ENCODE assay signal across 8 cellular contexts in the genomic region with DNA sequence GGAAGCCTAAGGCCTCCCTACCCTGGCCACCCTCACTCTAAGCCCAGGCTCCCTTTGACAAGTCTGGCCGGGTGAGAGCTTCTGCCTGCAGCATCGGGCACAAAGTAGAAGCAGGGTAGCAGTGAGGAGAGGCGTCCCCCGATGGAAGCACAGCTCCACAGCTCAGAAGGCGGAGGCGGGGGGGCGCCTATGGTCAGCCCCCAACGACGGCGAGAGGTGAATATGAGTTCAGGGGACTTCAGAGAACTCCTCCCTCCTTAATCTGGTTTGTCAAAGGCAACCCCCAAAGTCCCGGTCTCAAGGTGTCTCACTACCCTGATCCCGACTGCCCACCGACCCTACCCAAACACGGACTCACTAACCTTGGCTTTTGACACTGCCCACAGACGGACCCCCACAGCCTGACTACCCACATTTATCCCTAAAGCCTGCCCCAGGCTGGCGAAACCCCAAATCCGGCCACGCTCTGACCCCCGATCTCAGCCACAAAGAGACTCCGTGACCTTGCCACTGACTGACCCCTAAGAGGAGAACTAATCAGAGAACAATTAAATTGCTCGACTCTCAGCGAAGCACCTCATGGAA. TPM values are rescaled to one million over a fixed set of nuclear protein-coding genes. Genes with fewer than 3 reads are reported as not detected.
DNase-seq lines count a peak whose midpoint lies in the region; ATAC-seq, FAIRE-seq and TF ChIP-seq lines count a peak whose summit lies in the region.

No MANE protein-coding gene starts in this region.

- H3K9ac ChIP-seq in PC-3 (ENCODE audit: low read length), result peak overlapping the region; percentile 61
- H3K9ac ChIP-seq in endodermal cell (ENCODE audit: extremely low read depth, low read length, poor library complexity, severe bottlenecking), result peak overlapping the region; percentile 66

- no peak for TF ChIP-seq EP300 in ovary (IDR thresholded peaks at IDR 0.05)

- H3K4me2 ChIP-seq in PC-3 (ENCODE audit: low read length), result peak overlapping the region; percentile 75

- no peaks in the 10 kb centered on the region for H3K27me3 Mint-ChIP-seq in endodermal cell (ENCODE audit: insufficient read depth)

- intact Hi-C loops in PC-3 (cut with micrococcal nuclease) (no loop called here), ovary (cut with DNase I) (no loop called here)

- POLR2A ChIA-PET in PC-3 (lab: Charles Lee; ENCODE audit: unreplicated experiment), result interaction anchor here (0.6 to 1.1 kb wide), 4 partner anchors 10 to 185 kb away, joined by 3 to 8 read pairs (median 4); partner anchors contain the start of gene ZNF436

- no peaks in the 10 kb centered on the region for H3F3A ChIP-seq in PC-3 (ENCODE audit: low read length, unreplicated experiment)

- DNase-seq in DMS53 (lab: John Stamatoyannopoulos, UW) (peak; percentile 44), PC-3 (no peak), endodermal cell (peak; percentile 70), ovary (peak; percentile 32 to 73 (median 62)), HK-2 (ENCODE audit: unreplicated experiment) (no peak), GM12891 (ENCODE audit: insufficient read length, low spot score) (no peak)

- H3K4me1 Mint-ChIP-seq in endodermal cell, result peaks cover 55% of the 10 kb centered on the region

- FAIRE-seq in GM12891 (lab: Jason Lieb, UNC), result no peak

- H3K4me3 ChIP-seq in PC-3 (ENCODE audit: low read length) (peak overlapping the region; percentile 64), endodermal cell (ENCODE audit: low read length) (peak overlapping the region; percentile 80), ovary (peak overlapping the region; percentile 55)

- no peaks in the 10 kb centered on the region for H4K20me1 ChIP-seq in PC-3 (ENCODE audit: low read length)

- peaks cover 41% of the 10 kb centered on the region for H3K4me1 ChIP-seq in PC-3 (ENCODE audit: insufficient read depth, low read length)
- H3K4me1 ChIP-seq in endodermal cell (ENCODE audit: control insufficient read depth, insufficient read depth, low read length), result peaks cover 14% of the 10 kb centered on the region
- peaks cover 9% of the 10 kb centered on the region for H3K4me1 ChIP-seq in ovary (ENCODE audit: insufficient read depth)

- H3K9me3 ChIP-seq in PC-3 (ENCODE audit: low read length), result no peaks in the 10 kb centered on the region
- H3K9me3 ChIP-seq in endodermal cell (ENCODE audit: control insufficient read depth, low read length), result no peaks in the 10 kb centered on the region
- H3K9me3 ChIP-seq in ovary, result no peaks in the 10 kb centered on the region

- WGBS in endodermal cell (ENCODE audit: insufficient coverage in 1 of 2, insufficient read length in 1 of 2), 2 experiments, result 30 to 33% methylated on average over 14 to 22 of the region's 22 CpGs
- 31 to 55% (median 42%) methylated on average over 22 of the region's 22 CpGs for WGBS in ovary, 3 donors

- peak overlapping the region; percentile 96 for H3K27ac Mint-ChIP-seq in endodermal cell

- H2AFZ ChIP-seq in PC-3 (ENCODE audit: low read length), result peak overlapping the region; percentile 62

- ATAC-seq in PC-3 (no peak), HG02623 (IDR thresholded peaks at IDR 0.05; ENCODE audit: unreplicated experiment) (no peak), GM18520 (IDR thresholded peaks at IDR 0.05; ENCODE audit: unreplicated experiment) (no peak)

- H3K27me3 ChIP-seq in PC-3 (ENCODE audit: low read length), result no peaks in the 10 kb centered on the region
- no peaks in the 10 kb centered on the region for H3K27me3 ChIP-seq in endodermal cell (ENCODE audit: control insufficient read depth, insufficient read depth, low read length, poor library complexity, severe bottlenecking)
- no peaks in the 10 kb centered on the region for H3K27me3 ChIP-seq in ovary

- TF ChIP-seq POLR2A in ovary (IDR thresholded peaks at IDR 0.05), result no peak
- TF ChIP-seq POLR2A in GM12891 (IDR thresholded peaks at IDR 0.05; ENCODE audit: low read depth, low read length), result no peak

- no TSS peak for BruUV-seq in PC-3 (replicated peaks; lab: Mats Ljungman, UMichigan)

- no peaks in the 10 kb centered on the region for H3K9me3 Mint-ChIP-seq in endodermal cell

- peaks cover 21% of the 10 kb centered on the region for H3K36me3 Mint-ChIP-seq in endodermal cell (ENCODE audit: low read depth)

- H3K27ac ChIP-seq in PC-3 (ENCODE audit: low read length), result peak overlapping the region; percentile 30
- H3K27ac ChIP-seq in endodermal cell (ENCODE audit: low read depth, low read length), result peak overlapping the region; percentile 88
- peak overlapping the region; percentile 40 to 78 for H3K27ac ChIP-seq in ovary

- no peaks in the 10 kb centered on the region for H3K36me3 ChIP-seq in PC-3 (ENCODE audit: low read depth, low read length)
- no peaks in the 10 kb centered on the region for H3K36me3 ChIP-seq in endodermal cell (ENCODE audit: control insufficient read depth, insufficient read depth, low read length)
- H3K36me3 ChIP-seq in ovary, result no peaks in the 10 kb centered on the region

- H3K9me2 ChIP-seq in PC-3 (replicated peaks; ENCODE audit: low read length), result no peaks in the 10 kb centered on the region

- TF ChIP-seq CTCF in PC-3 (conservative IDR thresholded peaks at IDR 0.05; ENCODE audit: low read depth, low read length) (no peak), endodermal cell (conservative IDR thresholded peaks at IDR 0.05) (no peak), ovary (IDR thresholded peaks at IDR 0.05) (no peak)

- H3K79me2 ChIP-seq in PC-3 (ENCODE audit: low read length), result peaks cover 11% of the 10 kb centered on the region; the same call in 1 of the 2 replicates

- H3K4me3 Mint-ChIP-seq in endodermal cell, result peak overlapping the region; percentile 94

- CTCF ChIA-PET in PC-3 (lab: Charles Lee), result interaction anchor here (0.6 to 2.5 kb wide), 10 partner anchors 14 to 1068 kb away, joined by 3 to 14 read pairs (median 6); no protein-coding TSS in a partner anchor

TF ChIP-seq in GM12891, 5 proteins besides CTCF, POLR2A, EP300 and RAD21:
- no peak for TF ChIP-seq TAF1 (IDR thresholded peaks at IDR 0.05; ENCODE audit: low read depth, low read length)
- no peak for TF ChIP-seq POLR2AphosphoS5 (IDR thresholded peaks at IDR 0.05; ENCODE audit: low read depth, low read length)
- no peak for TF ChIP-seq SPI1 (IDR thresholded peaks at IDR 0.05; ENCODE audit: low read depth, low read length)
- TF ChIP-seq PAX5 (IDR thresholded peaks at IDR 0.05; ENCODE audit: insufficient read depth, low read length, severe bottlenecking), result no peak
- no peak for TF ChIP-seq POU2F2 (IDR thresholded peaks at IDR 0.05; ENCODE audit: low read depth, low read length)

RNA-seq across cellular contexts. Expression of gene ID3, which starts 5.3 kb away (rescaled TPM):
- total RNA-seq in PC-3 (2014; rRNA removed), result 77.7 and 92.5 TPM in 2 replicates
- 100 to 1,000 TPM; 281 to 338 TPM for total RNA-seq in endodermal cell
- polyA plus RNA-seq in endodermal cell (2013, experiment 1 of 2), result 319 TPM
- 289 TPM for polyA plus RNA-seq in endodermal cell (2013, experiment 2 of 2)
- 100 to 1,000 TPM in 4 of 7 donors, 10 to 100 TPM in 3; 44.1 to 274 (median 143) TPM for total RNA-seq in ovary
- polyA plus RNA-seq in ovary, result 100 to 1,000 TPM in 1 of 2 donors, 10 to 100 TPM in 1; 37.9 to 257 TPM
- 67.3 TPM for polyA plus RNA-seq in GM12891 (2012; ENCODE audit: low read depth, missing spikeins)

RNA-seq across cellular contexts. Expression of gene E2F2, which starts 23.0 kb away (rescaled TPM):
- total RNA-seq in PC-3 (2014; rRNA removed), result 7.0 and 8.3 TPM in 2 replicates
- total RNA-seq in endodermal cell, result 1 to 10 TPM; 7.3 to 9.8 TPM
- polyA plus RNA-seq in endodermal cell (2013, experiment 1 of 2), result 7.4 TPM
- 7.7 TPM for polyA plus RNA-seq in endodermal cell (2013, experiment 2 of 2)
- 1 to 10 TPM in 1 of 7 donors, under 1 TPM in 4, not detected in 2; under 0.01 to 1.1 (median 0.23) TPM for total RNA-seq in ovary
- polyA plus RNA-seq in ovary, result under 1 TPM; 0.08 to 0.13 TPM
- 2.5 TPM for polyA plus RNA-seq in GM12891 (2012; ENCODE audit: low read depth, missing spikeins)

Comparison
In these comparisons a context has a peak if more than half of its experiments do, and no peak if none do; other contexts are left out.
1. DNase-seq: peak in DMS53 (single experiment), endodermal cell (single experiment) and ovary (5 of 5); none in PC-3 (single experiment), HK-2 (single experiment) and GM12891 (single experiment).
2. H3K27ac ChIP-seq: peak in every context shown above with its lines; median percentile 88 in endodermal cell; 59 in ovary; 30 in PC-3.
3. Peak in every context shown above with its lines, with median percentiles within 50 percentile points of each other: H3K4me3 ChIP-seq.